8 cellular contexts compared by ENCODE assay signal in the genomic region with DNA sequence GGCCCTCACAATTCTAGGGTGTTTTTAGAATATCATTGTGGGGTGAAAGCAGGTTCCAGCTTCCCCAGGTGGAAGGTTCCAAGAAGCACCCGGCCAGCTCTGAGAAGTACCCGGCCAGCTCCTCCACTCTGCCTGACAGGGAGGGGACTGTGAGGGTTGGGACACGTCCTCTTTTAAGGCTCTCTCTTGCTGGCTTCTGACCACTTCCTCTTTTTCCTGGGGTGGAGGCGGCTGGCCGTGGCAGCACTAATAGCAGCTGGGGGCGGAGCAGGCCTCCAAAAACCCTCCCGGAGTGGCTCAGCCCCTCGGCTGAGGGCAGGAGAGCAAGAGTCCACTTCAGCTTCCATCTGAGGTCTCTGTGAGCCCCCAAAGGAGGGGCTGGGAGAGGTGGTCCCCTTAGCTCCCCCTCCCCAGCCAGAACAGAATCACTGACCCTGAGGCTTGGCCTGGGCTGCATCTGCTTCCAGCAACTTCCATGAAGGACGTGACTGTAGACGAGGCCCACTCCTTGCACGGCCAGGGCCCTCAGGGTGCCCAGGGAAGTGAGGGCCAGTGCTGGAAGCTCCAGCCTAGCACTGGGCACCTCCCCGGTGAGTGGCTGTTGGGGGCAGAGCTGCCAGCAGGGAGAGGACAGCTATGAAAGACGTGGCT. TPM values are rescaled to one million over a fixed set of nuclear protein-coding genes. Genes with fewer than 3 reads are reported as not detected.
DNase-seq lines count a peak whose midpoint lies in the region; ATAC-seq, FAIRE-seq and TF ChIP-seq lines count a peak whose summit lies in the region.

No MANE protein-coding gene starts in this region.

- no peak overlapping the region for H2AFZ ChIP-seq in OCI-LY1 (ENCODE audit: low read length)

- peak overlapping the region; percentile 31 for H3K4me3 ChIP-seq in OCI-LY1 (ENCODE audit: low read depth, low read length, poor library complexity, severe bottlenecking)

- peak overlapping the region; percentile 61 for H3K4me2 ChIP-seq in OCI-LY1 (ENCODE audit: low read length)

- H3K27me3 ChIP-seq in OCI-LY1 (ENCODE audit: insufficient read depth, low read length), result no peaks in the 10 kb centered on the region

- peaks cover 44% of the 10 kb centered on the region for H3K4me1 ChIP-seq in OCI-LY1 (ENCODE audit: insufficient read depth, low read length, severe bottlenecking)

- H3K9me2 ChIP-seq in OCI-LY1 (ENCODE audit: low read depth, low read length), result no peaks in the 10 kb centered on the region

- peak; percentile 94 for ATAC-seq in HG02884 (IDR thresholded peaks at IDR 0.05; ENCODE audit: unreplicated experiment)

- H4K20me1 ChIP-seq in OCI-LY1 (ENCODE audit: insufficient read depth, low read length), result no peaks in the 10 kb centered on the region

- no peak for TF ChIP-seq CTCF in OCI-LY1 (IDR thresholded peaks at IDR 0.05; ENCODE audit: low read length)

- in situ Hi-C loops in GM18951 (cut with MboI; ENCODE audit: low sequenced_read_pairs, unreplicated experiment), result no loop called here

- no peak for FAIRE-seq in RCC 7860 (lab: Jason Lieb, UNC)

- H3K9ac ChIP-seq in OCI-LY1 (ENCODE audit: low read length), result peak overlapping the region; percentile 63; the same call in 1 of the 2 replicates

- TF ChIP-seq POLR2A in GM18951 (IDR thresholded peaks at IDR 0.05; ENCODE audit: extremely low read depth, insufficient read depth, insufficient read length), result peak; percentile 73

- no peaks in the 10 kb centered on the region for H3K9me3 ChIP-seq in OCI-LY1 (ENCODE audit: low read length)

- DNase-seq in cardiac septum (ENCODE audit: low spot score), result peak; percentile 93
- peak in 29 of 49 donors; percentile 4 to 61 (median 26) for DNase-seq in substantia nigra (lab: John Stamatoyannopoulos, UW)
- DNase-seq in NCI-H1092 treated with DMSO at 0.1 percent for 48 hours (lab: John Stamatoyannopoulos, UW), result no peak
- no peak for DNase-seq in RCC 7860 (ENCODE audit: low spot score)
- no peak for DNase-seq in ecto neural progenitor cell (ENCODE audit: low spot score)

- H3F3A ChIP-seq in OCI-LY1 (ENCODE audit: insufficient read depth, low read length), result peaks cover 6% of the 10 kb centered on the region; the same call in 1 of the 2 replicates

- intact Hi-C loops in cardiac septum (cut with DNase I), result no loop called here

- H3K36me3 ChIP-seq in OCI-LY1 (ENCODE audit: insufficient read depth, low read length), result peaks cover 18% of the 10 kb centered on the region

- no peaks in the 10 kb centered on the region for H3K79me2 ChIP-seq in OCI-LY1 (ENCODE audit: insufficient read depth, low read length)

- peak overlapping the region; percentile 85 for H3K27ac ChIP-seq in OCI-LY1 (ENCODE audit: low read depth, low read length, poor library complexity, severe bottlenecking)
- H3K27ac ChIP-seq in substantia nigra (ENCODE audit: low read depth, low read length, poor library complexity, severe bottlenecking), result peak overlapping the region; percentile 49

RNA-seq across cellular contexts. Expression of a gene that starts 26.7 kb away (rescaled TPM):
- total RNA-seq in cardiac septum, result 8.5 TPM

Comparison
In these comparisons a context has a peak if more than half of its experiments do, and no peak if none do; other contexts are left out.
1. DNase-seq: peak in cardiac septum (single experiment) and substantia nigra (29 of 49); none in NCI-H1092 treated with DMSO at 0.1 percent for 48 hours (single experiment), RCC 7860 (single experiment) and ecto neural progenitor cell (single experiment).